16 cellular contexts compared by ENCODE assay signal in genomic region chr7:140881507-140882228, GRCh38. TPM values are rescaled to one million over a fixed set of nuclear protein-coding genes. Genes with fewer than 3 reads are reported as not detected.
DNase-seq lines count a peak whose midpoint lies in the region; ATAC-seq and TF ChIP-seq lines count a peak whose summit lies in the region.
"Had no signal": no experiment of that assay in that cellular context is flagged by ENCODE, and none has a peak within 500 bp of the region (broad histone marks: within the 10 kb centered on the region; RNA-seq: fewer than 3 reads in every experiment).

No MANE protein-coding gene starts in this region.

- peak overlapping the region in 1 of 8 donors; percentile 14 for H3K4me3 Mint-ChIP-seq in naive B cell

- intact Hi-C loops in colonic mucosa (cut with DNase I), result no loop called here

- no peak overlapping the region for H3K4me3 ChIP-seq in colonic mucosa
- H3K4me3 ChIP-seq: suprapubic skin had no signal

- no peak for DNase-seq in naive B cell
- DNase-seq in NCI-H1694 (lab: John Stamatoyannopoulos, UW), result no peak
- DNase-seq in amygdala (lab: John Stamatoyannopoulos, UW), result no peak
- DNase-seq in NCI-H2081 treated with DMSO at 0.1 percent for 48 hours (lab: John Stamatoyannopoulos, UW), result no peak
- DNase-seq in colonic mucosa, result no peak
- DNase-seq: dermis blood vessel endothelial cell; foreskin fibroblast; Kasumi-1; left colon; NCI-H446 treated with DMSO at 0.1 percent for 48 hours; stimulated activated CD4-positive, alpha-beta T cell treated with anti-CD3 and anti-CD28 coated beads, Interleukin-4, amount 100 ng/mL, for 1 hour had no signal

- no peaks in the 10 kb centered on the region for H3K27me3 Mint-ChIP-seq in naive B cell

- H3K4me1 Mint-ChIP-seq in naive B cell, result peaks cover 43 to 66% (median 63%) of the 10 kb centered on the region in 3 donors

- H3K36me3 ChIP-seq in colonic mucosa, result no peaks in the 10 kb centered on the region
- H3K36me3 ChIP-seq: suprapubic skin had no signal

- ATAC-seq in GM18867 (IDR thresholded peaks at IDR 0.05; ENCODE audit: unreplicated experiment), result peak; percentile 64
- peak; percentile 49 for ATAC-seq in GM21526 (IDR thresholded peaks at IDR 0.05; ENCODE audit: low FRiP score, unreplicated experiment)
- peak; percentile 47 for ATAC-seq in HG03280 (IDR thresholded peaks at IDR 0.05; ENCODE audit: unreplicated experiment)
- no peak for ATAC-seq in naive B cell (ENCODE audit: low read depth in 2 of 2)
- ATAC-seq: left colon, Right ventricle myocardium inferior had no signal

- H3K4me1 ChIP-seq in colonic mucosa, result no peaks in the 10 kb centered on the region

- no peaks in the 10 kb centered on the region for H3K9me3 ChIP-seq in colonic mucosa
- H3K9me3 ChIP-seq: suprapubic skin had no signal

- peaks cover 0 to 4% of the 10 kb centered on the region in 2 donors for H3K36me3 Mint-ChIP-seq in naive B cell

- no peaks in the 10 kb centered on the region for H3K27me3 ChIP-seq in colonic mucosa
- H3K27me3 ChIP-seq: suprapubic skin had no signal

- H3K27ac Mint-ChIP-seq in naive B cell, result peak overlapping the region in 5 of 6 donors; percentile 0 to 76 (median 10)

- H3K27ac ChIP-seq in colonic mucosa, result no peak overlapping the region
- H3K27ac ChIP-seq: suprapubic skin had no signal

- TF ChIP-seq CTCF in colonic mucosa (IDR thresholded peaks at IDR 0.05), result no peak

- H3K9me3 Mint-ChIP-seq in naive B cell, result peaks cover 0 to 3% (median 0%) of the 10 kb centered on the region in 7 donors

- no peak overlapping the region for H3K9ac ChIP-seq in colonic mucosa (ENCODE audit: low read depth in 2 of 2, low read length in 2 of 2)

RNA-seq across cellular contexts. Expression of gene BRAF, which starts 43.1 kb away (rescaled TPM):
- 10 to 100 TPM; 14.8 to 27.9 (median 21.1) TPM for polyA plus RNA-seq in naive B cell (ENCODE audit: low read depth in 6 of 6)
- total RNA-seq in colonic mucosa, result 10 to 100 TPM; 19.8 to 24.7 TPM

Comparison
In these comparisons a context has a peak if more than half of its experiments do, and no peak if none do; other contexts are left out.
1. ATAC-seq: peak in GM18867 (single experiment), GM21526 (single experiment) and HG03280 (single experiment); none in naive B cell (0 of 2).